Comparison of ENCODE assay signal across 13 cellular contexts in the genomic region with DNA sequence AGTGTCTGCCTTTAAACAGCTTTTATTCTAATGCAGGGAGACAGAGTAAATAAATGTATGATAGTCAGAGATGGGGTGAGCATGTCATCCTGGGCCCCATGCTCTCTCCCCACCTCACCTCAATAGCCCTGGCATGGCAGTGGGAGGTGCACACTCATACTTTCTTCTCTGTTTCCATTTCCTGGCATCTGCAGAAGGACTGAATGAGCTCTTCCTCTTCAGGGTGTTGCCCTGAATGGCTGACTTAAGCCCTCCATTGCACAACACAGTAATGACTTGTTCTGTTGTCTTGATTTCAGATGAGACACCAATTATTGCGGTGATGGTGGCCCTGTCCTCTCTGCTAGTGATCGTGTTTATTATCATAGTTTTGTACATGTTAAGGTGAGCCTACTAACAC. TPM values are rescaled to one million over a fixed set of nuclear protein-coding genes. Genes with fewer than 3 reads are reported as not detected.
DNase-seq lines count a peak whose midpoint lies in the region; FAIRE-seq and TF ChIP-seq lines count a peak whose summit lies in the region.
"Had no signal": no experiment of that assay in that cellular context is flagged by ENCODE, and none has a peak within 500 bp of the region (broad histone marks: within the 10 kb centered on the region; RNA-seq: fewer than 3 reads in every experiment).

No MANE protein-coding gene starts in this region.

- peaks cover 48% of the 10 kb centered on the region for H3K36me3 Mint-ChIP-seq in T-helper 2 cell treated with Interferon-gamma antibody and Interleukin-4, amounts not matched to agents 5 μg/mL and 100 μg/mL, for 36 hours (ENCODE audit: low read depth)

- H3K36me3 ChIP-seq in esophagus (ENCODE audit: control insufficient read depth in 2 of 2, insufficient read depth in 2 of 2, low read length in 1 of 2), result peaks cover 8 to 11% of the 10 kb centered on the region in 2 donors

- TF ChIP-seq POLR2A in GM12892 (IDR thresholded peaks at IDR 0.05; ENCODE audit: low read depth, low read length), result no peak

- H3K4me3 ChIP-seq in esophagus (ENCODE audit: low read depth in 1 of 2, low read length in 2 of 2), result no peak overlapping the region
- H3K4me3 ChIP-seq: heart right ventricle, K562 had no signal

- peak overlapping the region; percentile 2 for H3K4me3 Mint-ChIP-seq in T-helper 2 cell treated with Interferon-gamma antibody and Interleukin-4, amounts not matched to agents 5 μg/mL and 100 μg/mL, for 36 hours

- H3K4me1 Mint-ChIP-seq in T-helper 2 cell treated with Interferon-gamma antibody and Interleukin-4, amounts not matched to agents 5 μg/mL and 100 μg/mL, for 36 hours (ENCODE audit: low read depth), result peaks cover 39% of the 10 kb centered on the region

- H3K9me3 ChIP-seq in esophagus (ENCODE audit: control insufficient read depth in 2 of 2, insufficient read depth in 1 of 2, low read depth in 1 of 2, low read length in 1 of 2), result no peaks in the 10 kb centered on the region
- H3K9me3 ChIP-seq: heart right ventricle had no signal

- H3K9me3 Mint-ChIP-seq in T-helper 2 cell treated with Interferon-gamma antibody and Interleukin-4, amounts not matched to agents 5 μg/mL and 100 μg/mL, for 36 hours, result no peaks in the 10 kb centered on the region

- 73 to 76% methylated on average over 2 of the region's 2 CpGs for WGBS in esophagus, 2 donors

- no peak for FAIRE-seq in GM12892 (lab: Jason Lieb, UNC)
- FAIRE-seq: H1, K562 had no signal

- peaks cover 0 to 4% of the 10 kb centered on the region in 2 donors for H3K4me1 ChIP-seq in esophagus (ENCODE audit: control insufficient read depth in 2 of 2, insufficient read depth in 2 of 2, low read length in 1 of 2)

- no peaks in the 10 kb centered on the region for H3K27me3 ChIP-seq in esophagus (ENCODE audit: control insufficient read depth in 1 of 2, insufficient read depth in 2 of 2, low read length in 2 of 2)
- H3K27me3 ChIP-seq: heart right ventricle had no signal

- no peak for TF ChIP-seq CTCF in GM10266 (IDR thresholded peaks at IDR 0.05; ENCODE audit: control insufficient read depth, insufficient read depth, low read depth, missing control alignments)

- peak overlapping the region; percentile 12 to 52 for H3K27ac ChIP-seq in esophagus (ENCODE audit: low read depth in 2 of 2, low read length in 1 of 2)

- H3K27ac Mint-ChIP-seq in T-helper 2 cell treated with Interferon-gamma antibody and Interleukin-4, amounts not matched to agents 5 μg/mL and 100 μg/mL, for 36 hours, result peak overlapping the region; percentile 70

- DNase-seq in HT1080 (ENCODE audit: low read depth), result peak; percentile 34
- peak; percentile 85 for DNase-seq in T-helper 2 cell treated with Interferon-gamma antibody and Interleukin-4, amounts not matched to agents 5 μg/mL and 100 μg/mL, for 36 hours (ENCODE audit: low spot score)
- DNase-seq in stimulated activated CD4-positive, alpha-beta T cell treated with anti-CD3 and anti-CD28 coated beads, Interleukin-4, amount 100 ng/mL, for 4 hours, result peak; percentile 17 to 21
- DNase-seq in DMS53 (lab: John Stamatoyannopoulos, UW), result no peak
- no peak for DNase-seq in GM12892 (ENCODE audit: insufficient read length)
- no peak for DNase-seq in GM10266 (ENCODE audit: extremely low spot score)
- DNase-seq: heart right ventricle, nucleus accumbens had no signal

- H3K27me3 Mint-ChIP-seq in T-helper 2 cell treated with Interferon-gamma antibody and Interleukin-4, amounts not matched to agents 5 μg/mL and 100 μg/mL, for 36 hours (ENCODE audit: low read depth), result no peaks in the 10 kb centered on the region

RNA-seq across cellular contexts. Expression of a gene that starts 57.0 kb away (rescaled TPM):
- total RNA-seq in HT1080 (2014; rRNA removed; shearing (Covaris generic)), result 0.17 TPM in 1 of 2 replicates, not detected in the other
- not detected in 2 replicates for polyA plus RNA-seq in HT1080 (2015; cell fraction: cytosol; rRNA removed)
- polyA plus RNA-seq in HT1080 (2015; cell fraction: nucleus; rRNA removed), result 0.20 and 8.2 TPM in 2 replicates
- under 1 TPM in 1 of 2 donors, not detected in 1; 0.24 TPM for polyA plus RNA-seq in esophagus
- not detected for polyA plus RNA-seq in GM12892 (2012; ENCODE audit: missing spikeins)
- total RNA-seq: temporal lobe had no signal
- polyA plus RNA-seq: adipose tissue, heart right ventricle had no signal

RNA-seq across cellular contexts. Expression of a gene that starts 59.4 kb away (rescaled TPM):
- 179 and 213 TPM in 2 replicates for total RNA-seq in HT1080 (2014; rRNA removed; shearing (Covaris generic))
- 110 and 137 TPM in 2 replicates for polyA plus RNA-seq in HT1080 (2015; cell fraction: cytosol; rRNA removed)
- polyA plus RNA-seq in HT1080 (2015; cell fraction: nucleus; rRNA removed), result 54.1 and 57.9 TPM in 2 replicates
- 10 to 100 TPM; 57.2 to 67.1 TPM for polyA plus RNA-seq in esophagus
- polyA plus RNA-seq in GM12892 (2012; ENCODE audit: missing spikeins), result 26.6 TPM

Comparison
In these comparisons a context has a peak if more than half of its experiments do, and no peak if none do; other contexts are left out.
1. DNase-seq: peak in HT1080 (single experiment), T-helper 2 cell treated with Interferon-gamma antibody and Interleukin-4, amounts not matched to agents 5 μg/mL and 100 μg/mL, for 36 hours (single experiment) and stimulated activated CD4-positive, alpha-beta T cell treated with anti-CD3 and anti-CD28 coated beads, Interleukin-4, amount 100 ng/mL, for 4 hours (2 of 2); none in DMS53 (single experiment), GM12892 (single experiment) and GM10266 (single experiment).